12 cellular contexts compared by ENCODE assay signal in the genomic region with DNA sequence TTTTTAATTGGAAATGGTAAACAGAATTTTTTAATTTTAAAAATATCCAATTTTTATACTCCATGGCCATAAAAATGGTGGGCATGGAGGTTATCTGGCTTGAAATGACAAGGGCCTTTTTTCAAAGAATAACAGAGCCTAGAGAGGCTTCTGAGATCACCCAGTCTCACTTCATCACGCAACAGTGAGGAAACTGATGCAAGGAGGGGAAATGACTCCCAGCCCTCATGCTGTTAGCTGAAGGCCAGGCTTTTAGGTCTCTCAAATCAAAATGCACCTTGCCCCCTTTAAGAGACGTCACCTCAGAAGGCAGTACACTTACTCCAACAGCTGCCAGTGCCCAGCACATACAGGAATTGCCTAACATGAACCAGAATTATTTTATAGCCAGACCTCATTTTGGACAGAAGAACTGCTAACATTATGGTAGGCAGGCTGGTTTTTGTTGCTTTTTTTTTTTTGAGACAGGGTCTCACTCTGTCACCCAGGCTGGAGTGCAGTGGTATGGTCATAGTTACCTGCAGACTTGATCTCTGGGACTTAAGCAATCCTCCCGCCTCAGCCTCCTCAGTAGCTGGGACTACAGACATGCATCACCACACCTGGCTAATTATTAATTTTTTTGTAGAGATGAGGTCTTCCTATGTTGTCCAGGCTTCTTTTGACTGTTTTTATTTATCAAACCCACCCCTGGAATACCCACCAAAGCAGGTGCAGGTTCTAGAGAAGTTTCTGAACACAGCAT. TPM values are rescaled to one million over a fixed set of nuclear protein-coding genes. Genes with fewer than 3 reads are reported as not detected.
A peak's percentile ranks its signal among the peaks of the same experiment; 100 is the strongest.
DNase-seq lines count a peak whose midpoint lies in the region; ATAC-seq and TF ChIP-seq lines count a peak whose summit lies in the region.
"Had no signal": no experiment of that assay in that cellular context is flagged by ENCODE, and none has a peak within 500 bp of the region (broad histone marks: within the 10 kb centered on the region; RNA-seq: fewer than 3 reads in every experiment).

No MANE protein-coding gene starts in this region.

- DNase-seq in stimulated activated CD4-positive, alpha-beta T cell treated with anti-CD3 and anti-CD28 coated beads, Interleukin-1b, Interleukin-23, amount 100 ng/mL, for 48 hours, result peak; percentile 75
- DNase-seq in stimulated activated CD4-positive, alpha-beta T cell treated with anti-CD3 and anti-CD28 coated beads, Interleukin-2, amount 100 ng/mL, for 24 hours, result no peak
- DNase-seq in SIG-M5 treated with dmso at 0.1 percent for 504 hours (lab: John Stamatoyannopoulos, UW; ENCODE audit: unreplicated experiment), result peak; percentile 89
- DNase-seq in dermis blood vessel endothelial cell, result peak; percentile 73
- no peak for DNase-seq in upper lobe of right lung
- no peak for DNase-seq in NCI-H2107 treated with DMSO at 0.1 percent for 48 hours (lab: John Stamatoyannopoulos, UW; ENCODE audit: unreplicated experiment)
- no peak for DNase-seq in testis
- DNase-seq: COR-L47, NCI-H1105, PC-9, transverse colon had no signal

- intact Hi-C loops in upper lobe of right lung (cut with DNase I), result no loop called here
- intact Hi-C loops in testis (cut with DNase I; ENCODE audit: low total_unique reads), result no loop called here

- no peak overlapping the region for H3K4me3 ChIP-seq in upper lobe of right lung
- no peak overlapping the region for H3K4me3 ChIP-seq in testis
- H3K4me3 ChIP-seq: PC-9, transverse colon had no signal

- H3K27ac ChIP-seq in upper lobe of right lung (no peak overlapping the region), testis (no peak overlapping the region)
- H3K27ac ChIP-seq: PC-9, transverse colon had no signal

- ATAC-seq in upper lobe of right lung (peak; percentile 80), HG02642 (IDR thresholded peaks at IDR 0.05; ENCODE audit: poor library complexity, unreplicated experiment) (no peak)

- 82 to 90% methylated on average over 3 of the region's 3 CpGs for WGBS in testis, 2 donors

- TF ChIP-seq CTCF in upper lobe of right lung (IDR thresholded peaks at IDR 0.05) (no peak), testis (IDR thresholded peaks at IDR 0.05) (no peak)

- H3K27me3 ChIP-seq in upper lobe of right lung (no peaks in the 10 kb centered on the region), testis (no peaks in the 10 kb centered on the region)
- H3K27me3 ChIP-seq: transverse colon had no signal

- no peak for TF ChIP-seq POLR2A in testis (IDR thresholded peaks at IDR 0.05)

- H3K4me1 ChIP-seq in upper lobe of right lung, result peaks cover 23% of the 10 kb centered on the region
- peaks cover 16% of the 10 kb centered on the region for H3K4me1 ChIP-seq in testis

- H3K9me3 ChIP-seq in upper lobe of right lung (no peaks in the 10 kb centered on the region), testis (no peaks in the 10 kb centered on the region)
- H3K9me3 ChIP-seq: transverse colon had no signal

- H3K36me3 ChIP-seq in upper lobe of right lung, result peaks cover 25% of the 10 kb centered on the region
- H3K36me3 ChIP-seq in testis (ENCODE audit: low read depth, missing control alignments), result no peaks in the 10 kb centered on the region
- H3K36me3 ChIP-seq: transverse colon had no signal

RNA-seq across cellular contexts. Expression of a gene that starts 9.1 kb away (rescaled TPM):
- 68.8 and 116 TPM in 2 replicates for total RNA-seq in dermis blood vessel endothelial cell
- 38.9 TPM for total RNA-seq in upper lobe of right lung
- total RNA-seq in testis, result 10 to 100 TPM; 27.2 to 28.2 TPM
- 12.4 TPM for polyA plus RNA-seq in testis (ENCODE audit: insufficient read depth, low read depth, low replicate concordance)

RNA-seq across cellular contexts. Expression of a gene that starts 48.4 kb away (rescaled TPM):
- total RNA-seq in dermis blood vessel endothelial cell (37.9 and 57.6 TPM in 2 replicates), upper lobe of right lung (30.3 TPM), testis (10 to 100 TPM; 19.4 to 21.0 TPM)
- polyA plus RNA-seq in testis (ENCODE audit: insufficient read depth, low read depth, low replicate concordance), result 20.7 TPM

RNA-seq across cellular contexts. Expression of a gene that starts 51.9 kb away (rescaled TPM):
- total RNA-seq in dermis blood vessel endothelial cell (not detected in 2 replicates), upper lobe of right lung (1.2 TPM), testis (1 to 10 TPM; 1.4 to 1.7 TPM)
- 2.1 TPM for polyA plus RNA-seq in testis (ENCODE audit: insufficient read depth, low read depth, low replicate concordance)
- total RNA-seq: PC-9 had no signal

Comparison
In these comparisons a context has a peak if more than half of its experiments do, and no peak if none do; other contexts are left out.
1. DNase-seq: peak in stimulated activated CD4-positive, alpha-beta T cell treated with anti-CD3 and anti-CD28 coated beads, Interleukin-1b, Interleukin-23, amount 100 ng/mL, for 48 hours (single experiment), SIG-M5 treated with dmso at 0.1 percent for 504 hours (single experiment) and dermis blood vessel endothelial cell (single experiment); none in stimulated activated CD4-positive, alpha-beta T cell treated with anti-CD3 and anti-CD28 coated beads, Interleukin-2, amount 100 ng/mL, for 24 hours (0 of 2), upper lobe of right lung (single experiment), NCI-H2107 treated with DMSO at 0.1 percent for 48 hours (single experiment) and testis (single experiment).